8 cellular contexts compared by ENCODE assay signal in genomic region chr3:100260081-100260684, GRCh38. TPM values are rescaled to one million over a fixed set of nuclear protein-coding genes. Genes with fewer than 3 reads are reported as not detected.
DNase-seq lines count a peak whose midpoint lies in the region; ATAC-seq, FAIRE-seq and TF ChIP-seq lines count a peak whose summit lies in the region.

No MANE protein-coding gene starts in this region.

- ATAC-seq in effector memory CD8-positive, alpha-beta T cell (replicated peaks), result no peak
- ATAC-seq in GM21526 (IDR thresholded peaks at IDR 0.05; ENCODE audit: low FRiP score, unreplicated experiment), result no peak
- ATAC-seq in GM21367 (IDR thresholded peaks at IDR 0.05; ENCODE audit: unreplicated experiment), result no peak

- TSS peak; percentile 95 for BruUV-seq in A673 (replicated peaks; lab: Mats Ljungman, UMichigan)

- FAIRE-seq in urothelium cell line (lab: Jason Lieb, UNC), result no peak

- DNase-seq in A673 (ENCODE audit: low spot score), result peak; percentile 20
- peak; percentile 54 to 69 for DNase-seq in SHP77 (lab: John Stamatoyannopoulos, UW)
- DNase-seq in effector memory CD8-positive, alpha-beta T cell, result no peak
- DNase-seq in urothelium cell line (ENCODE audit: low spot score), result peak; percentile 38

- H3K27me3 ChIP-seq in A673 (replicated peaks; ENCODE audit: insufficient read depth, low read depth, low read length, poor library complexity), result no peaks in the 10 kb centered on the region

- POLR2A ChIA-PET in A673 (lab: Charles Lee; ENCODE audit: low non-redundant PET), result interaction anchor here (0.7 kb wide), 1 partner anchor 190 kb away, joined by 3 read pairs; no protein-coding TSS in a partner anchor

- peak overlapping the region; percentile 90 for H3K4me3 ChIP-seq in A673 (ENCODE audit: low read depth, low read length, poor library complexity, severe bottlenecking)
- peak overlapping the region; percentile 25; the same call in 1 of the 2 replicates for H3K4me3 ChIP-seq in GM08714 (ENCODE audit: low read length)
- peak overlapping the region; percentile 99 for H3K4me3 ChIP-seq in mesodermal cell (ENCODE audit: extremely low read depth, insufficient read depth, low read length, poor library complexity, severe bottlenecking)

- WGBS in mesodermal cell (ENCODE audit: insufficient coverage in 2 of 2), 2 experiments, result 45 to 52% methylated on average over 16 of the region's 18 CpGs

- no peak for TF ChIP-seq CTCF in A673 (conservative IDR thresholded peaks at IDR 0.05; ENCODE audit: low read depth, low read length)

- H3K4me3 Mint-ChIP-seq in effector memory CD8-positive, alpha-beta T cell, result peak overlapping the region; percentile 84 to 88

- no peaks in the 10 kb centered on the region for H3K9me3 ChIP-seq in A673 (ENCODE audit: low read depth, low read length, poor library complexity, severe bottlenecking)
- no peaks in the 10 kb centered on the region for H3K9me3 ChIP-seq in mesodermal cell (ENCODE audit: control insufficient read depth, low read length)

- H3K27ac ChIP-seq in A673 (ENCODE audit: low read depth, low read length, poor library complexity, severe bottlenecking), result peak overlapping the region; percentile 88
- peak overlapping the region; percentile 71 for H3K27ac ChIP-seq in mesodermal cell (ENCODE audit: low read depth, low read length, severe bottlenecking)

- peaks cover 0 to 2% of the 10 kb centered on the region in 2 donors for H3K9me3 Mint-ChIP-seq in effector memory CD8-positive, alpha-beta T cell

- H3K36me3 Mint-ChIP-seq in effector memory CD8-positive, alpha-beta T cell (ENCODE audit: insufficient read depth), result peaks cover 13% of the 10 kb centered on the region

- intact Hi-C loops in A673 (cut with micrococcal nuclease; ENCODE audit: unreplicated experiment), result no loop called here

- peaks cover 18% of the 10 kb centered on the region for H3K4me1 ChIP-seq in A673 (ENCODE audit: insufficient read depth, low read length, poor library complexity, severe bottlenecking)
- no peaks in the 10 kb centered on the region for H3K4me1 ChIP-seq in mesodermal cell (ENCODE audit: control insufficient read depth, insufficient read depth, low read length, poor library complexity, severe bottlenecking)

- H3K36me3 ChIP-seq in A673 (ENCODE audit: insufficient read depth, low read length, poor library complexity, severe bottlenecking) (no peaks in the 10 kb centered on the region), mesodermal cell (ENCODE audit: control insufficient read depth, insufficient read depth, low read length) (no peaks in the 10 kb centered on the region)

- CTCF ChIA-PET in A673 (lab: Charles Lee), result interaction anchor here (1.1 kb wide), 1 partner anchor 428 kb away, joined by 13 read pairs; no protein-coding TSS in a partner anchor

- peak overlapping the region; percentile 93 to 97 for H3K27ac Mint-ChIP-seq in effector memory CD8-positive, alpha-beta T cell

- H3K4me1 Mint-ChIP-seq in effector memory CD8-positive, alpha-beta T cell (ENCODE audit: low read depth in 2 of 2), result peaks cover 34 to 48% of the 10 kb centered on the region in 2 donors

- no peaks in the 10 kb centered on the region for H3K27me3 Mint-ChIP-seq in effector memory CD8-positive, alpha-beta T cell

RNA-seq across cellular contexts. Expression of gene TBC1D23, which starts 0.6 kb away (rescaled TPM):
- 28.1 and 32.4 TPM in 2 replicates for total RNA-seq in A673 (2021)
- 35.4 TPM for polyA plus RNA-seq in mesodermal cell (2013, experiment 1 of 2)
- 39.2 TPM for polyA plus RNA-seq in mesodermal cell (2013, experiment 2 of 2)

Comparison
In these comparisons a context has a peak if more than half of its experiments do, and no peak if none do; other contexts are left out.
1. DNase-seq: peak in A673 (single experiment), SHP77 (2 of 2) and urothelium cell line (single experiment); none in effector memory CD8-positive, alpha-beta T cell (0 of 3).
2. H3K4me3 ChIP-seq: peak in every context shown above with its lines; median percentile 99 in mesodermal cell; 90 in A673; 25 in GM08714.